ENCODE assay signal across 1 cellular context in genomic region chr15:40909662-40910625, GRCh38.
TF ChIP-seq lines count a peak whose summit lies in the region.

No MANE protein-coding gene starts in this region.

TF ChIP-seq in GM12878, 131 proteins besides CTCF, POLR2A, EP300 and RAD21:
- no peak for TF ChIP-seq RCOR1 (conservative IDR thresholded peaks at IDR 0.05; ENCODE audit: low read depth, low read length)
- TF ChIP-seq RELB (IDR thresholded peaks at IDR 0.05; ENCODE audit: low read depth), result no peak
- TF ChIP-seq NR2C2 (IDR thresholded peaks at IDR 0.05; ENCODE audit: borderline replicate concordance, control insufficient read depth, insufficient read length, low read depth), result peak; percentile 24
- no peak for TF ChIP-seq SRF (IDR thresholded peaks at IDR 0.05; ENCODE audit: low read depth in 2 of 2, low read length in 2 of 2)
- TF ChIP-seq KAT2A (conservative IDR thresholded peaks at IDR 0.05; ENCODE audit: control insufficient read depth, low read depth, low read length), result no peak
- no peak for TF ChIP-seq HCFC1 (IDR thresholded peaks at IDR 0.05; ENCODE audit: low read length)
- TF ChIP-seq, protein P1, sequence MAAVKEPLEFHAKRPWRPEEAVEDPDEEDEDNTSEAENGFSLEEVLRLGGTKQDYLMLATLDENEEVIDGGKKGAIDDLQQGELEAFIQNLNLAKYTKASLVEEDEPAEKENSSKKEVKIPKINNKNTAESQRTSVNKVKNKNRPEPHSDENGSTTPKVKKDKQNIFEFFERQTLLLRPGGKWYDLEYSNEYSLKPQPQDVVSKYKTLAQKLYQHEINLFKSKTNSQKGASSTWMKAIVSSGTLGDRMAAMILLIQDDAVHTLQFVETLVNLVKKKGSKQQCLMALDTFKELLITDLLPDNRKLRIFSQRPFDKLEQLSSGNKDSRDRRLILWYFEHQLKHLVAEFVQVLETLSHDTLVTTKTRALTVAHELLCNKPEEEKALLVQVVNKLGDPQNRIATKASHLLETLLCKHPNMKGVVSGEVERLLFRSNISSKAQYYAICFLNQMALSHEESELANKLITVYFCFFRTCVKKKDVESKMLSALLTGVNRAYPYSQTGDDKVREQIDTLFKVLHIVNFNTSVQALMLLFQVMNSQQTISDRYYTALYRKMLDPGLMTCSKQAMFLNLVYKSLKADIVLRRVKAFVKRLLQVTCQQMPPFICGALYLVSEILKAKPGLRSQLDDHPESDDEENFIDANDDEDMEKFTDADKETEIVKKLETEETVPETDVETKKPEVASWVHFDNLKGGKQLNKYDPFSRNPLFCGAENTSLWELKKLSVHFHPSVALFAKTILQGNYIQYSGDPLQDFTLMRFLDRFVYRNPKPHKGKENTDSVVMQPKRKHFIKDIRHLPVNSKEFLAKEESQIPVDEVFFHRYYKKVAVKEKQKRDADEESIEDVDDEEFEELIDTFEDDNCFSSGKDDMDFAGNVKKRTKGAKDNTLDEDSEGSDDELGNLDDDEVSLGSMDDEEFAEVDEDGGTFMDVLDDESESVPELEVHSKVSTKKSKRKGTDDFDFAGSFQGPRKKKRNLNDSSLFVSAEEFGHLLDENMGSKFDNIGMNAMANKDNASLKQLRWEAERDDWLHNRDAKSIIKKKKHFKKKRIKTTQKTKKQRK (IDR thresholded peaks at IDR 0.05; ENCODE audit: low read depth, low read length), result no peak
- TF ChIP-seq, protein P2, sequence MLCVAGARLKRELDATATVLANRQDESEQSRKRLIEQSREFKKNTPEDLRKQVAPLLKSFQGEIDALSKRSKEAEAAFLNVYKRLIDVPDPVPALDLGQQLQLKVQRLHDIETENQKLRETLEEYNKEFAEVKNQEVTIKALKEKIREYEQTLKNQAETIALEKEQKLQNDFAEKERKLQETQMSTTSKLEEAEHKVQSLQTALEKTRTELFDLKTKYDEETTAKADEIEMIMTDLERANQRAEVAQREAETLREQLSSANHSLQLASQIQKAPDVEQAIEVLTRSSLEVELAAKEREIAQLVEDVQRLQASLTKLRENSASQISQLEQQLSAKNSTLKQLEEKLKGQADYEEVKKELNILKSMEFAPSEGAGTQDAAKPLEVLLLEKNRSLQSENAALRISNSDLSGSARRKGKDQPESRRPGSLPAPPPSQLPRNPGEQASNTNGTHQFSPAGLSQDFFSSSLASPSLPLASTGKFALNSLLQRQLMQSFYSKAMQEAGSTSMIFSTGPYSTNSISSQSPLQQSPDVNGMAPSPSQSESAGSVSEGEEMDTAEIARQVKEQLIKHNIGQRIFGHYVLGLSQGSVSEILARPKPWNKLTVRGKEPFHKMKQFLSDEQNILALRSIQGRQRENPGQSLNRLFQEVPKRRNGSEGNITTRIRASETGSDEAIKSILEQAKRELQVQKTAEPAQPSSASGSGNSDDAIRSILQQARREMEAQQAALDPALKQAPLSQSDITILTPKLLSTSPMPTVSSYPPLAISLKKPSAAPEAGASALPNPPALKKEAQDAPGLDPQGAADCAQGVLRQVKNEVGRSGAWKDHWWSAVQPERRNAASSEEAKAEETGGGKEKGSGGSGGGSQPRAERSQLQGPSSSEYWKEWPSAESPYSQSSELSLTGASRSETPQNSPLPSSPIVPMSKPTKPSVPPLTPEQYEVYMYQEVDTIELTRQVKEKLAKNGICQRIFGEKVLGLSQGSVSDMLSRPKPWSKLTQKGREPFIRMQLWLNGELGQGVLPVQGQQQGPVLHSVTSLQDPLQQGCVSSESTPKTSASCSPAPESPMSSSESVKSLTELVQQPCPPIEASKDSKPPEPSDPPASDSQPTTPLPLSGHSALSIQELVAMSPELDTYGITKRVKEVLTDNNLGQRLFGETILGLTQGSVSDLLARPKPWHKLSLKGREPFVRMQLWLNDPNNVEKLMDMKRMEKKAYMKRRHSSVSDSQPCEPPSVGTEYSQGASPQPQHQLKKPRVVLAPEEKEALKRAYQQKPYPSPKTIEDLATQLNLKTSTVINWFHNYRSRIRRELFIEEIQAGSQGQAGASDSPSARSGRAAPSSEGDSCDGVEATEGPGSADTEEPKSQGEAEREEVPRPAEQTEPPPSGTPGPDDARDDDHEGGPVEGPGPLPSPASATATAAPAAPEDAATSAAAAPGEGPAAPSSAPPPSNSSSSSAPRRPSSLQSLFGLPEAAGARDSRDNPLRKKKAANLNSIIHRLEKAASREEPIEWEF (IDR thresholded peaks at IDR 0.05; ENCODE audit: insufficient replicate concordance, low read depth, low read length), result no peak
- no peak for TF ChIP-seq IKZF2 (IDR thresholded peaks at IDR 0.05)
- no peak for TF ChIP-seq RFX5 (IDR thresholded peaks at IDR 0.05; ENCODE audit: low read depth, low read length)
- TF ChIP-seq SMAD5 (IDR thresholded peaks at IDR 0.05; ENCODE audit: low read depth), result no peak
- TF ChIP-seq NR2F1 (conservative IDR thresholded peaks at IDR 0.05), result peak; percentile 71
- no peak for TF ChIP-seq BACH1 (IDR thresholded peaks at IDR 0.05; ENCODE audit: borderline replicate concordance)
- no peak for TF ChIP-seq SP1 (IDR thresholded peaks at IDR 0.05; ENCODE audit: low read depth, low read length)
- no peak for TF ChIP-seq TBL1XR1 (IDR thresholded peaks at IDR 0.05; ENCODE audit: low read depth, low read length)
- TF ChIP-seq HDAC6 (IDR thresholded peaks at IDR 0.05; ENCODE audit: unreplicated experiment), result no peak
- no peak for TF ChIP-seq YY1 (IDR thresholded peaks at IDR 0.05; ENCODE audit: low read depth, low read length)
- no peak for TF ChIP-seq STAT3 (IDR thresholded peaks at IDR 0.05; ENCODE audit: low read depth, low read length)
- no peak for TF ChIP-seq ATF7 (IDR thresholded peaks at IDR 0.05; ENCODE audit: low read depth)
- TF ChIP-seq, protein P3, sequence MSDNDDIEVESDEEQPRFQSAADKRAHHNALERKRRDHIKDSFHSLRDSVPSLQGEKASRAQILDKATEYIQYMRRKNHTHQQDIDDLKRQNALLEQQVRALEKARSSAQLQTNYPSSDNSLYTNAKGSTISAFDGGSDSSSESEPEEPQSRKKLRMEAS (IDR thresholded peaks at IDR 0.05; ENCODE audit: low read depth, low read length), result no peak
- peak; percentile 63 for TF ChIP-seq NR2C1 (IDR thresholded peaks at IDR 0.05)
- TF ChIP-seq, protein P4, sequence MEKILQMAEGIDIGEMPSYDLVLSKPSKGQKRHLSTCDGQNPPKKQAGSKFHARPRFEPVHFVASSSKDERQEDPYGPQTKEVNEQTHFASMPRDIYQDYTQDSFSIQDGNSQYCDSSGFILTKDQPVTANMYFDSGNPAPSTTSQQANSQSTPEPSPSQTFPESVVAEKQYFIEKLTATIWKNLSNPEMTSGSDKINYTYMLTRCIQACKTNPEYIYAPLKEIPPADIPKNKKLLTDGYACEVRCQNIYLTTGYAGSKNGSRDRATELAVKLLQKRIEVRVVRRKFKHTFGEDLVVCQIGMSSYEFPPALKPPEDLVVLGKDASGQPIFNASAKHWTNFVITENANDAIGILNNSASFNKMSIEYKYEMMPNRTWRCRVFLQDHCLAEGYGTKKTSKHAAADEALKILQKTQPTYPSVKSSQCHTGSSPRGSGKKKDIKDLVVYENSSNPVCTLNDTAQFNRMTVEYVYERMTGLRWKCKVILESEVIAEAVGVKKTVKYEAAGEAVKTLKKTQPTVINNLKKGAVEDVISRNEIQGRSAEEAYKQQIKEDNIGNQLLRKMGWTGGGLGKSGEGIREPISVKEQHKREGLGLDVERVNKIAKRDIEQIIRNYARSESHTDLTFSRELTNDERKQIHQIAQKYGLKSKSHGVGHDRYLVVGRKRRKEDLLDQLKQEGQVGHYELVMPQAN (conservative IDR thresholded peaks at IDR 0.05), result no peak
- no peak for TF ChIP-seq ASH2L (IDR thresholded peaks at IDR 0.05; ENCODE audit: borderline replicate concordance, low read depth)
- no peak for TF ChIP-seq MXI1 (IDR thresholded peaks at IDR 0.05; ENCODE audit: low read depth, low read length)
